ENCODE assay signal across 8 cellular contexts in the genomic region with DNA sequence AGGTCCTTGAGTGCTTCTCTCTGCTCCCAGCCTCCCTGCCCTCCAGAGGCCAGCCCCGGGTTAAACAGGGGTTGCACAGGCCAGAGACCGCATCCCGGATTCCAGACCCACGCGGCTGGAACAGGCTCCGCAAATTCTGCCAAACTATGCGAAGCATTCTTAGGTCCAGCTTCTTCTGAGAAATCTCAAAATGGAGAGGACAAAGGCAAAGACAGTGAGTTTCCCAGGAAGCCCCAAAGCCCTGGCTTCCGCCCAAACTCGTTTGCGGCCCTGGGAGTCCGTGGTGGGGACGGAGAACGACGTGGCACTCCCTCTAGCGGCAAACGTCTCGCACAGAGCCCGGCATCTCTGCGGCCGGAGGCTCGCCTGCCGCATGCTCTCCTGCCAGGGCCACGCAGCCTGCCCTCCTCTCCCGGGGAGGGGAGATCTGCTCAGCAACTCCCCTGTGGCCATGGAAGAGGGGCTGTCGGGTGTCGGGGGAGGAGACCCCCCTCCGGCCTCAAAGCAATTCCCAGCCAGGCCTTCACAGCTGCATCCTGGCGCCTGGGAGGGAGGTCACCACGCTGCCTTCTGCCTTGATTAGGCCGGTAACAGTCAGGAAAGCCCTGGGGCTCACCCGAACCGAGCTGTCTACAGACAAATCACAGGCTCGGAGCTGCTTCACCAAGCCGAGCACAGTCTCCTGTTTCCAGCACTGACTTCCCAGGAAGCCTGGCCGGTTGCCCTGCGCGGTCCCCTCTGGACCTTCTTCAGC. TPM values are rescaled to one million over a fixed set of nuclear protein-coding genes. Genes with fewer than 3 reads are reported as not detected.
A peak's percentile ranks its signal among the peaks of the same experiment; 100 is the strongest.
DNase-seq lines count a peak whose midpoint lies in the region; ATAC-seq and TF ChIP-seq lines count a peak whose summit lies in the region.

No MANE protein-coding gene starts in this region.

- H3K36me3 ChIP-seq in DOHH2 (ENCODE audit: control insufficient read depth, low read length), result no peaks in the 10 kb centered on the region
- H3K36me3 ChIP-seq in SU-DHL-6 (ENCODE audit: low read length), result no peaks in the 10 kb centered on the region
- H3K36me3 ChIP-seq in body of pancreas (replicated peaks in 1 of 2; ENCODE audit: insufficient read depth in 1 of 2, low read depth in 2 of 2), result no peaks in the 10 kb centered on the region
- no peaks in the 10 kb centered on the region for H3K36me3 ChIP-seq in smooth muscle cell (ENCODE audit: low read depth)

- ATAC-seq in GM21423 (IDR thresholded peaks at IDR 0.05; ENCODE audit: unreplicated experiment), result peak; percentile 94
- peak; percentile 79 for ATAC-seq in body of pancreas

- H2AFZ ChIP-seq in SU-DHL-6 (ENCODE audit: low read depth, low read length, severe bottlenecking), result no peak overlapping the region
- peak overlapping the region; percentile 97 for H2AFZ ChIP-seq in smooth muscle cell (ENCODE audit: low read depth)

- H3F3A ChIP-seq in DOHH2 (ENCODE audit: control insufficient read depth, insufficient read depth) (no peaks in the 10 kb centered on the region), SU-DHL-6 (ENCODE audit: insufficient read depth) (no peaks in the 10 kb centered on the region), smooth muscle cell (ENCODE audit: low read depth) (no peaks in the 10 kb centered on the region)

- no peak for TF ChIP-seq POLR2A in body of pancreas (IDR thresholded peaks at IDR 0.05)

- WGBS in body of pancreas, 2 donors, result 19 to 49% methylated on average over 5 to 37 of the region's 37 CpGs
- WGBS in smooth muscle cell (ENCODE audit: low lambda C conversion rate), result 17% methylated on average over 31 of the region's 37 CpGs

- H4K20me1 ChIP-seq in DOHH2 (ENCODE audit: control insufficient read depth, insufficient read depth, low read depth, low read length), result no peaks in the 10 kb centered on the region
- no peaks in the 10 kb centered on the region for H4K20me1 ChIP-seq in SU-DHL-6 (ENCODE audit: low read depth, low read length)
- H4K20me1 ChIP-seq in smooth muscle cell (ENCODE audit: low read depth), result no peaks in the 10 kb centered on the region

- H3K9me2 ChIP-seq in DOHH2 (replicated peaks; ENCODE audit: control insufficient read depth, low read length) (no peaks in the 10 kb centered on the region), SU-DHL-6 (replicated peaks; ENCODE audit: insufficient read depth, low read length) (no peaks in the 10 kb centered on the region)

- intact Hi-C loops in body of pancreas (cut with DNase I), result no loop called here

- H3K4me1 ChIP-seq in DOHH2 (ENCODE audit: control insufficient read depth, low read length), result no peaks in the 10 kb centered on the region
- peaks cover 10% of the 10 kb centered on the region for H3K4me1 ChIP-seq in body of pancreas
- H3K4me1 ChIP-seq in smooth muscle cell (ENCODE audit: low read depth), result peaks cover 8% of the 10 kb centered on the region

- peak in 1 of 2 experiments; percentile 52 for DNase-seq in HL-60 (ENCODE audit: low read depth in 1 of 2, low spot score in 1 of 2)
- peak; percentile 72 to 82 (median 80) for DNase-seq in body of pancreas
- DNase-seq in iPS-NIHi7 (ENCODE audit: extremely low spot score), result peak; percentile 95
- DNase-seq in smooth muscle cell (lab: John Stamatoyannopoulos, UW; ENCODE audit: unreplicated experiment), result peak; percentile 50
- DNase-seq in SHP77 treated with DMSO at 0.1 percent for 48 hours (lab: John Stamatoyannopoulos, UW), result no peak

- TF ChIP-seq CTCF in DOHH2 (IDR thresholded peaks at IDR 0.05; ENCODE audit: low read depth, low read length, poor library complexity, severe bottlenecking) (peak; percentile 52), HL-60 (IDR thresholded peaks at IDR 0.05; ENCODE audit: insufficient read depth, low read length) (peak; percentile 80), SU-DHL-6 (IDR thresholded peaks at IDR 0.05; ENCODE audit: insufficient read depth, low read length, poor library complexity, severe bottlenecking) (peak; percentile 41), body of pancreas (IDR thresholded peaks at IDR 0.05) (peak; percentile 65 to 79 (median 76)), smooth muscle cell (IDR thresholded peaks at IDR 0.05; ENCODE audit: borderline replicate concordance, insufficient read depth, poor library complexity, severe bottlenecking) (peak; percentile 76)

- H3K27ac ChIP-seq in DOHH2 (ENCODE audit: low read depth, low read length) (no peak overlapping the region), HL-60 (replicated peaks) (no peak overlapping the region), SU-DHL-6 (ENCODE audit: low read depth, low read length) (no peak overlapping the region), body of pancreas (peak overlapping the region in 1 of 4 donors; percentile 11), smooth muscle cell (ENCODE audit: low read depth) (no peak overlapping the region)

- no peaks in the 10 kb centered on the region for H3K79me2 ChIP-seq in DOHH2 (ENCODE audit: control insufficient read depth, low read length)
- H3K79me2 ChIP-seq in SU-DHL-6 (ENCODE audit: insufficient read depth, low read length), result no peaks in the 10 kb centered on the region
- H3K79me2 ChIP-seq in smooth muscle cell (ENCODE audit: low read depth), result no peaks in the 10 kb centered on the region

- H3K27me3 ChIP-seq in DOHH2 (ENCODE audit: control insufficient read depth, low read length) (peaks cover 10% of the 10 kb centered on the region), HL-60 (ENCODE audit: insufficient read depth, poor library complexity, severe bottlenecking) (no peaks in the 10 kb centered on the region), SU-DHL-6 (ENCODE audit: low read length) (no peaks in the 10 kb centered on the region), body of pancreas (no peaks in the 10 kb centered on the region), smooth muscle cell (ENCODE audit: low read depth) (no peaks in the 10 kb centered on the region)

- H3K9ac ChIP-seq in SU-DHL-6 (ENCODE audit: low read length) (no peak overlapping the region), smooth muscle cell (ENCODE audit: low read depth) (no peak overlapping the region)

- H3K4me2 ChIP-seq in DOHH2 (ENCODE audit: low read length) (no peak overlapping the region), SU-DHL-6 (ENCODE audit: low read depth, low read length, poor library complexity, severe bottlenecking) (no peak overlapping the region), smooth muscle cell (peak overlapping the region; percentile 78)

- H3K4me3 ChIP-seq in DOHH2 (ENCODE audit: low read length) (no peak overlapping the region), HL-60 (replicated peaks; ENCODE audit: insufficient read depth, low read length) (no peak overlapping the region), SU-DHL-6 (ENCODE audit: insufficient read depth, low read length, poor library complexity, severe bottlenecking) (no peak overlapping the region), body of pancreas (no peak overlapping the region), smooth muscle cell (no peak overlapping the region)

- H3K9me3 ChIP-seq in DOHH2 (ENCODE audit: control insufficient read depth, insufficient read depth, low read length) (no peaks in the 10 kb centered on the region), SU-DHL-6 (ENCODE audit: insufficient read depth, low read length) (no peaks in the 10 kb centered on the region), body of pancreas (no peaks in the 10 kb centered on the region), smooth muscle cell (replicated peaks; ENCODE audit: low read depth) (no peaks in the 10 kb centered on the region)

RNA-seq across cellular contexts. Expression of gene KLHL29, which starts 33.4 kb away (rescaled TPM):
- 1 to 10 TPM; 4.0 to 4.4 TPM for total RNA-seq in body of pancreas
- 3.1 and 3.4 TPM in 2 replicates for total RNA-seq in smooth muscle cell
- 5.0 and 6.6 TPM in 2 replicates for polyA plus RNA-seq in smooth muscle cell
